ENCODE assay signal across 10 cellular contexts in genomic region chr1:210239295-210240155, GRCh38. TPM values are rescaled to one million over a fixed set of nuclear protein-coding genes. Genes with fewer than 3 reads are reported as not detected.
A peak's percentile ranks its signal among the peaks of the same experiment; 100 is the strongest.
DNase-seq lines count a peak whose midpoint lies in the region; ATAC-seq, FAIRE-seq and TF ChIP-seq lines count a peak whose summit lies in the region.
"Had no signal": no experiment of that assay in that cellular context is flagged by ENCODE, and none has a peak within 500 bp of the region (broad histone marks: within the 10 kb centered on the region; RNA-seq: fewer than 3 reads in every experiment).

No MANE protein-coding gene starts in this region.

- H3K79me2 ChIP-seq in endothelial cell of umbilical vein (ENCODE audit: control insufficient read depth, insufficient read depth, low read length) (no peaks in the 10 kb centered on the region), neural progenitor cell (ENCODE audit: low read depth) (no peaks in the 10 kb centered on the region)

- peak overlapping the region; percentile 64 for H3K9ac ChIP-seq in endothelial cell of umbilical vein (replicated peaks; ENCODE audit: extremely low read depth, insufficient read depth, low read length)
- no peak overlapping the region for H3K9ac ChIP-seq in neural progenitor cell

- no peak for ATAC-seq in GM18861 (IDR thresholded peaks at IDR 0.05; ENCODE audit: unreplicated experiment)

- H3K4me3 ChIP-seq in endothelial cell of umbilical vein (replicated peaks in 1 of 3; ENCODE audit: insufficient read depth in 1 of 3, low read depth in 1 of 3, low read length in 3 of 3) (peak overlapping the region in 1 of 3 experiments; percentile 28), neural progenitor cell (no peak overlapping the region)
- H3K4me3 ChIP-seq: HAP-1 had no signal

- BruUV-seq in endothelial cell of umbilical vein (replicated peaks; lab: Mats Ljungman, UMichigan) = no TSS peak

- POLR2A ChIA-PET in endothelial cell of umbilical vein (lab: Charles Lee) = no interaction called here

- no peaks in the 10 kb centered on the region for H3K27me3 ChIP-seq in endothelial cell of umbilical vein (ENCODE audit: control insufficient read depth in 2 of 2, insufficient read depth in 2 of 2, low read length in 2 of 2)
- H3K27me3 ChIP-seq in neural progenitor cell = peaks cover 33% of the 10 kb centered on the region

- H3K36me3 ChIP-seq in endothelial cell of umbilical vein (ENCODE audit: control insufficient read depth in 2 of 2, extremely low read depth in 1 of 2, insufficient read depth in 2 of 2, low read length in 2 of 2) (no peaks in the 10 kb centered on the region), neural progenitor cell (no peaks in the 10 kb centered on the region)
- H3K36me3 ChIP-seq: HAP-1 had no signal

- intact Hi-C loops in endothelial cell of umbilical vein (cut with micrococcal nuclease) = loop anchor here (1.0 to 10.0 kb wide), 8 partner anchors 7 to 1335 kb away; partner anchors contain the start of genes SERTAD4 and SLC30A1

- peaks cover 21% of the 10 kb centered on the region for H3F3A ChIP-seq in neural progenitor cell (ENCODE audit: low read depth)

- no peak overlapping the region for H2AFZ ChIP-seq in endothelial cell of umbilical vein (ENCODE audit: low read depth, low read length)
- H2AFZ ChIP-seq in neural progenitor cell (replicated peaks) = no peak overlapping the region

- H3K4me1 Mint-ChIP-seq in neural progenitor cell = peaks cover 32% of the 10 kb centered on the region

- CTCF ChIA-PET in endothelial cell of umbilical vein (lab: Charles Lee) = interaction anchor here (0.8 to 2.3 kb wide), 10 partner anchors 9 to 72 kb away, joined by 3 to 12 read pairs (median 3); no protein-coding TSS in a partner anchor

- DNase-seq in D721Med (ENCODE audit: insufficient read length, low spot score) (no peak), NCI-H2227 (lab: John Stamatoyannopoulos, UW; ENCODE audit: unreplicated experiment) (peak; percentile 45), endothelial cell of umbilical vein (ENCODE audit: low read depth, low spot score) (peak; percentile 92), neural progenitor cell (ENCODE audit: low spot score) (peak; percentile 63), HuH-7 (ENCODE audit: low spot score) (no peak), iPS-NIHi7 (ENCODE audit: extremely low spot score) (no peak)
- DNase-seq in stimulated activated CD4-positive, alpha-beta T cell treated with anti-CD3 and anti-CD28 coated beads, Interleukin-1b, Interleukin-23, amount 100 ng/mL, for 48 hours = no peak
- DNase-seq: stimulated activated CD4-positive, alpha-beta T cell treated with anti-CD3 and anti-CD28 coated beads, Interleukin-2, amount 100 ng/mL, for 24 hours had no signal

- H3K9me3 Mint-ChIP-seq in neural progenitor cell = no peaks in the 10 kb centered on the region

- H3K27ac ChIP-seq in endothelial cell of umbilical vein (ENCODE audit: insufficient read depth, low read depth, low read length) = peak overlapping the region; percentile 85
- no peak overlapping the region for H3K27ac ChIP-seq in neural progenitor cell

- dilution Hi-C loops in endothelial cell of umbilical vein (cut with MboI; ENCODE audit: extremely low pct_ligation_motif_present, low sequenced_read_pairs) = no loop called here

- no peaks in the 10 kb centered on the region for H3K9me1 ChIP-seq in endothelial cell of umbilical vein (replicated peaks; ENCODE audit: control insufficient read depth, extremely low read depth, insufficient read depth, low read length)

- TF ChIP-seq POLR2A in endothelial cell of umbilical vein (IDR thresholded peaks at IDR 0.05; ENCODE audit: low read depth, low read length) = peak; percentile 20

- H3K27me3 Mint-ChIP-seq in neural progenitor cell (ENCODE audit: insufficient read depth, low read depth) = peaks cover 4% of the 10 kb centered on the region

- H3K9me3 ChIP-seq in endothelial cell of umbilical vein (replicated peaks; ENCODE audit: control insufficient read depth, insufficient read depth, low read length) = no peaks in the 10 kb centered on the region
- H3K9me3 ChIP-seq in neural progenitor cell (ENCODE audit: low read depth) = no peaks in the 10 kb centered on the region
- H3K9me3 ChIP-seq: HAP-1 had no signal

- TF ChIP-seq CTCF in D721Med (IDR thresholded peaks at IDR 0.05; ENCODE audit: insufficient read depth, missing control alignments) (peak; percentile 36), endothelial cell of umbilical vein (IDR thresholded peaks at IDR 0.05; ENCODE audit: extremely low read depth in 1 of 2, insufficient read depth in 1 of 2, low read depth in 1 of 2, low read length in 2 of 2) (peak; percentile 62 to 63), neural progenitor cell (IDR thresholded peaks at IDR 0.05) (peak; percentile 59)

- FAIRE-seq in D721Med (lab: Jason Lieb, UNC) = peak; percentile 46
- peak; percentile 89 for FAIRE-seq in endothelial cell of umbilical vein (lab: Jason Lieb, UNC)

- H3K27ac Mint-ChIP-seq in neural progenitor cell = no peak overlapping the region

- H3K4me1 ChIP-seq in endothelial cell of umbilical vein (ENCODE audit: control insufficient read depth, extremely low read depth, insufficient read depth, low read length) (peaks cover 49% of the 10 kb centered on the region), neural progenitor cell (peaks cover 16% of the 10 kb centered on the region)

- H4K20me1 ChIP-seq in endothelial cell of umbilical vein (replicated peaks; ENCODE audit: control insufficient read depth, extremely low read depth, insufficient read depth, low read length) (no peaks in the 10 kb centered on the region), neural progenitor cell (ENCODE audit: low read depth) (peaks cover 3% of the 10 kb centered on the region)

- H3K4me2 ChIP-seq in endothelial cell of umbilical vein (ENCODE audit: insufficient read depth, low read length) (peak overlapping the region; percentile 83), neural progenitor cell (no peak overlapping the region)

- no peak overlapping the region for H3K4me3 Mint-ChIP-seq in neural progenitor cell

- H3K36me3 Mint-ChIP-seq in neural progenitor cell = peaks cover 6% of the 10 kb centered on the region

TF ChIP-seq in endothelial cell of umbilical vein, 7 proteins besides CTCF, POLR2A, EP300 and RAD21:
- TF ChIP-seq MYC (IDR thresholded peaks at IDR 0.05; ENCODE audit: low read depth, low read length) (no peak), JUN (IDR thresholded peaks at IDR 0.05; ENCODE audit: borderline replicate concordance, insufficient read depth, insufficient read length, low read depth) (peak; percentile 23), EZH2 (IDR thresholded peaks at IDR 0.05; ENCODE audit: borderline replicate concordance, low read depth, low read length, severe bottlenecking) (no peak), POLR2AphosphoS5 (IDR thresholded peaks at IDR 0.05; ENCODE audit: insufficient read depth, low read depth, low read length) (peak; percentile 71), FOS (IDR thresholded peaks at IDR 0.05; ENCODE audit: borderline replicate concordance, insufficient read depth, low read length) (peak; percentile 17), GATA2 (IDR thresholded peaks at IDR 0.05; ENCODE audit: insufficient read depth, insufficient read length, low read depth, low read length) (peak; percentile 46)
TF ChIP-seq in endothelial cell of umbilical vein: peak in this region for 4.

RNA-seq across cellular contexts. Expression of gene SERTAD4, which starts 6.9 kb away (rescaled TPM):
- total RNA-seq in endothelial cell of umbilical vein = 11.3 and 11.9 TPM in 2 replicates
- 3.5 and 4.0 TPM in 2 replicates for polyA plus RNA-seq in endothelial cell of umbilical vein
- polyA plus RNA-seq in endothelial cell of umbilical vein (2011; cell fraction: cytosol; rRNA removed) = 6.1 and 6.5 TPM in 2 replicates
- polyA plus RNA-seq in endothelial cell of umbilical vein (2011; cell fraction: nucleus; rRNA removed) = 9.8 and 12.5 TPM in 2 replicates
- polyA plus RNA-seq in endothelial cell of umbilical vein (2012) = 1.7 and 2.3 TPM in 2 replicates
- 4.6 and 8.0 TPM in 2 replicates for polyA minus RNA-seq in endothelial cell of umbilical vein
- not detected for polyA minus RNA-seq in endothelial cell of umbilical vein (2011; cell fraction: cytosol; rRNA and poly(A)+ RNA removed)
- 5.9 and 8.8 TPM in 2 replicates for polyA minus RNA-seq in endothelial cell of umbilical vein (2011; cell fraction: nucleus; rRNA and poly(A)+ RNA removed)
- 2.5 and 2.8 TPM in 2 replicates for total RNA-seq in neural progenitor cell (ENCODE audit: low replicate concordance)

Comparison
In these comparisons a context has a peak if more than half of its experiments do, and no peak if none do; other contexts are left out.
1. DNase-seq: peak in NCI-H2227 (single experiment), endothelial cell of umbilical vein (single experiment) and neural progenitor cell (single experiment); none in D721Med (single experiment), HuH-7 (single experiment), iPS-NIHi7 (single experiment) and stimulated activated CD4-positive, alpha-beta T cell treated with anti-CD3 and anti-CD28 coated beads, Interleukin-1b, Interleukin-23, amount 100 ng/mL, for 48 hours (single experiment).
2. Peak in every context shown above with its lines, with median percentiles within 50 percentile points of each other: CTCF ChIP-seq.